In genomic region chr12:21485998-21486397, GRCh38 we compare ENCODE assay signal across 1 cellular context.
TF ChIP-seq lines count a peak whose summit lies in the region.

No MANE protein-coding gene starts in this region.

TF ChIP-seq in K562, 482 proteins besides CTCF, POLR2A, EP300 and RAD21:
- no peak for TF ChIP-seq POLR2H (tag; IDR thresholded peaks at IDR 0.05; ENCODE audit: low read depth)
- TF ChIP-seq, protein P1, sequence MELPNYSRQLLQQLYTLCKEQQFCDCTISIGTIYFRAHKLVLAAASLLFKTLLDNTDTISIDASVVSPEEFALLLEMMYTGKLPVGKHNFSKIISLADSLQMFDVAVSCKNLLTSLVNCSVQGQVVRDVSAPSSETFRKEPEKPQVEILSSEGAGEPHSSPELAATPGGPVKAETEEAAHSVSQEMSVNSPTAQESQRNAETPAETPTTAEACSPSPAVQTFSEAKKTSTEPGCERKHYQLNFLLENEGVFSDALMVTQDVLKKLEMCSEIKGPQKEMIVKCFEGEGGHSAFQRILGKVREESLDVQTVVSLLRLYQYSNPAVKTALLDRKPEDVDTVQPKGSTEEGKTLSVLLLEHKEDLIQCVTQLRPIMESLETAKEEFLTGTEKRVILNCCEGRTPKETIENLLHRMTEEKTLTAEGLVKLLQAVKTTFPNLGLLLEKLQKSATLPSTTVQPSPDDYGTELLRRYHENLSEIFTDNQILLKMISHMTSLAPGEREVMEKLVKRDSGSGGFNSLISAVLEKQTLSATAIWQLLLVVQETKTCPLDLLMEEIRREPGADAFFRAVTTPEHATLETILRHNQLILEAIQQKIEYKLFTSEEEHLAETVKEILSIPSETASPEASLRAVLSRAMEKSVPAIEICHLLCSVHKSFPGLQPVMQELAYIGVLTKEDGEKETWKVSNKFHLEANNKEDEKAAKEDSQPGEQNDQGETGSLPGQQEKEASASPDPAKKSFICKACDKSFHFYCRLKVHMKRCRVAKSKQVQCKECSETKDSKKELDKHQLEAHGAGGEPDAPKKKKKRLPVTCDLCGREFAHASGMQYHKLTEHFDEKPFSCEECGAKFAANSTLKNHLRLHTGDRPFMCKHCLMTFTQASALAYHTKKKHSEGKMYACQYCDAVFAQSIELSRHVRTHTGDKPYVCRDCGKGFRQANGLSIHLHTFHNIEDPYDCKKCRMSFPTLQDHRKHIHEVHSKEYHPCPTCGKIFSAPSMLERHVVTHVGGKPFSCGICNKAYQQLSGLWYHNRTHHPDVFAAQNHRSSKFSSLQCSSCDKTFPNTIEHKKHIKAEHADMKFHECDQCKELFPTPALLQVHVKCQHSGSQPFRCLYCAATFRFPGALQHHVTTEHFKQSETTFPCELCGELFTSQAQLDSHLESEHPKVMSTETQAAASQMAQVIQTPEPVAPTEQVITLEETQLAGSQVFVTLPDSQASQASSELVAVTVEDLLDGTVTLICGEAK (IDR thresholded peaks at IDR 0.05), result peak; percentile 85
- TF ChIP-seq, protein P1 (CRISPR knock-in tag; IDR thresholded peaks at IDR 0.05), result peak; percentile 45; the same call in 1 of the 2 replicates
TF ChIP-seq in K562: peak in this region for 1.
